1 cellular context compared by ENCODE assay signal in genomic region chr12:905273-906076, GRCh38.
TF ChIP-seq lines count a peak whose summit lies in the region.

No MANE protein-coding gene starts in this region.

TF ChIP-seq in GM12878, 131 proteins besides CTCF, POLR2A, EP300 and RAD21 (continued from another document):
- TF ChIP-seq ZBTB33 (IDR thresholded peaks at IDR 0.05) (no peak), BRCA1 (IDR thresholded peaks at IDR 0.05; ENCODE audit: low read depth, low read length) (no peak), GABPA (IDR thresholded peaks at IDR 0.05; ENCODE audit: low read depth) (no peak), NRF1 (conservative IDR thresholded peaks at IDR 0.05; ENCODE audit: low read depth, low read length) (no peak), FOXM1 (IDR thresholded peaks at IDR 0.05; ENCODE audit: low read depth, low read length) (no peak), E4F1 (IDR thresholded peaks at IDR 0.05; ENCODE audit: borderline replicate concordance, partially characterized antibody) (no peak), CREM (IDR thresholded peaks at IDR 0.05; ENCODE audit: low read depth) (no peak), RB1 (IDR thresholded peaks at IDR 0.05; ENCODE audit: borderline replicate concordance) (no peak), FOS (IDR thresholded peaks at IDR 0.05; ENCODE audit: borderline replicate concordance, extremely low read depth, insufficient read length) (no peak), TARDBP (IDR thresholded peaks at IDR 0.05; ENCODE audit: borderline replicate concordance) (no peak), ETV6 (conservative IDR thresholded peaks at IDR 0.05 in 1 of 2, IDR thresholded peaks at IDR 0.05 in 1 of 2; ENCODE audit: borderline replicate concordance in 1 of 2, low read depth in 1 of 2) (no peak), BCLAF1 (IDR thresholded peaks at IDR 0.05) (no peak)
